Comparison of ENCODE assay signal across 12 cellular contexts in genomic region chr1:182185822-182186756, GRCh38.
DNase-seq lines count a peak whose midpoint lies in the region; FAIRE-seq and TF ChIP-seq lines count a peak whose summit lies in the region.
"Had no signal": no experiment of that assay in that cellular context is flagged by ENCODE, and none has a peak within 500 bp of the region (broad histone marks: within the 10 kb centered on the region; RNA-seq: fewer than 3 reads in every experiment).

No MANE protein-coding gene starts in this region.

- DNase-seq in Calu3: peak; percentile 37
- peak; percentile 84 for DNase-seq in NCI-H1048 (lab: John Stamatoyannopoulos, UW)
- DNase-seq in breast epithelium (ENCODE audit: low spot score in 2 of 2): no peak
- DNase-seq in germinal center (ENCODE audit: low spot score): no peak
- DNase-seq in stimulated activated CD4-positive, alpha-beta T cell treated with anti-CD3 and anti-CD28 coated beads, Interleukin-4, amount 100 ng/mL, for 1 hour: no peak
- no peak for DNase-seq in GM19239 (ENCODE audit: insufficient read length, low spot score)
- no peak for DNase-seq in NCI-H524 treated with DMSO at 0.1 percent for 48 hours (lab: John Stamatoyannopoulos, UW)
- DNase-seq: activated gamma-delta T cell treated with Interleukin-2 at 50 U/mL for 16 hours; gastrocnemius medialis; stimulated activated CD8-positive, alpha-beta memory T cell treated with anti-CD3 and anti-CD28 coated beads, Interleukin-4, amount 100 ng/mL, for 48 hours had no signal

- no peak overlapping the region for H3K27ac Mint-ChIP-seq in Calu3 (ENCODE audit: unreplicated experiment)
- H3K27ac Mint-ChIP-seq: T-helper 2 cell treated with Interferon-gamma antibody and Interleukin-4, amounts not matched to agents 5 μg/mL and 100 μg/mL, for 36 hours had no signal

- H3K4me3 ChIP-seq in breast epithelium: no peak overlapping the region
- H3K4me3 ChIP-seq in neural cell (ENCODE audit: low read length): peak overlapping the region; percentile 8
- H3K4me3 ChIP-seq: gastrocnemius medialis had no signal

- BruUV-seq in Calu3 (replicated peaks; lab: Mats Ljungman, UMichigan): no TSS peak

- H3K79me2 ChIP-seq in neural cell (replicated peaks; ENCODE audit: insufficient read depth, low read length): no peaks in the 10 kb centered on the region

- no peak for TF ChIP-seq POLR2A in breast epithelium (IDR thresholded peaks at IDR 0.05)

- peaks cover 4% of the 10 kb centered on the region for H3K9me3 Mint-ChIP-seq in Calu3 (ENCODE audit: low read depth, unreplicated experiment)
- H3K9me3 Mint-ChIP-seq: T-helper 2 cell treated with Interferon-gamma antibody and Interleukin-4, amounts not matched to agents 5 μg/mL and 100 μg/mL, for 36 hours had no signal

- H3K9ac ChIP-seq in neural cell (ENCODE audit: low read length): no peak overlapping the region

- H3K27me3 ChIP-seq in breast epithelium (no peaks in the 10 kb centered on the region), neural cell (ENCODE audit: insufficient read depth, low read depth, low read length) (no peaks in the 10 kb centered on the region)
- H3K27me3 ChIP-seq: gastrocnemius medialis had no signal

- H3K36me3 ChIP-seq in breast epithelium (no peaks in the 10 kb centered on the region), neural cell (ENCODE audit: insufficient read depth, low read length) (no peaks in the 10 kb centered on the region)
- H3K36me3 ChIP-seq: gastrocnemius medialis had no signal

- no peaks in the 10 kb centered on the region for H4K20me1 ChIP-seq in neural cell (ENCODE audit: insufficient read depth)

- no peaks in the 10 kb centered on the region for H3F3A ChIP-seq in neural cell (ENCODE audit: insufficient read depth, low read length, poor library complexity, severe bottlenecking)

- H3K36me3 Mint-ChIP-seq in Calu3 (ENCODE audit: insufficient read depth, unreplicated experiment): peaks cover 5% of the 10 kb centered on the region

- intact Hi-C loops in Calu3 (cut with micrococcal nuclease; ENCODE audit: unreplicated experiment) (loop anchor here (2.0 kb wide), 1 partner anchor 43 kb away; no protein-coding TSS in a partner anchor), breast epithelium (cut with DNase I; ENCODE audit: low total_unique reads) (no loop called here)

- no peak overlapping the region for H2AFZ ChIP-seq in neural cell (ENCODE audit: low read depth, low read length)

- H3K9me3 ChIP-seq in breast epithelium (no peaks in the 10 kb centered on the region), neural cell (ENCODE audit: low read length) (no peaks in the 10 kb centered on the region)
- H3K9me3 ChIP-seq: gastrocnemius medialis had no signal

- no peak for TF ChIP-seq CTCF in Calu3 (IDR thresholded peaks at IDR 0.05; ENCODE audit: unreplicated experiment)
- no peak for TF ChIP-seq CTCF in breast epithelium (IDR thresholded peaks at IDR 0.05)
- no peak for TF ChIP-seq CTCF in neural cell (IDR thresholded peaks at IDR 0.05; ENCODE audit: poor library complexity, severe bottlenecking)

- no peak overlapping the region for H3K4me3 Mint-ChIP-seq in Calu3 (ENCODE audit: low read depth, unreplicated experiment)
- H3K4me3 Mint-ChIP-seq: T-helper 2 cell treated with Interferon-gamma antibody and Interleukin-4, amounts not matched to agents 5 μg/mL and 100 μg/mL, for 36 hours had no signal

- no peak for FAIRE-seq in GM19239 (lab: Jason Lieb, UNC)

- no peak overlapping the region for H3K4me2 ChIP-seq in neural cell (ENCODE audit: low read length)

- H3K9me2 ChIP-seq in neural cell (ENCODE audit: insufficient read depth, low read length): no peaks in the 10 kb centered on the region

- CTCF ChIA-PET in Calu3 (lab: Charles Lee): interaction anchor here (0.6 to 1.0 kb wide), 4 partner anchors 43 to 211 kb away, joined by 3 to 7 read pairs (median 3); no protein-coding TSS in a partner anchor

- H3K27me3 Mint-ChIP-seq in Calu3 (ENCODE audit: unreplicated experiment): no peaks in the 10 kb centered on the region

- peaks cover 48% of the 10 kb centered on the region for H3K4me1 Mint-ChIP-seq in Calu3 (ENCODE audit: low read depth, unreplicated experiment)

- no peak for TF ChIP-seq RAD21 in neural cell (conservative IDR thresholded peaks at IDR 0.05)

- H3K4me1 ChIP-seq in breast epithelium: peaks cover 0 to 3% of the 10 kb centered on the region in 2 donors
- H3K4me1 ChIP-seq: gastrocnemius medialis had no signal

- no peak for TF ChIP-seq EP300 in neural cell (conservative IDR thresholded peaks at IDR 0.05; ENCODE audit: poor library complexity, severe bottlenecking)

- H3K27ac ChIP-seq in breast epithelium (peak overlapping the region; percentile 67 to 71), neural cell (ENCODE audit: low read length) (peak overlapping the region; percentile 47)
- H3K27ac ChIP-seq: gastrocnemius medialis had no signal

TF ChIP-seq in neural cell, 6 proteins besides CTCF, POLR2A, EP300 and RAD21:
- TF ChIP-seq SMC3 (conservative IDR thresholded peaks at IDR 0.05; ENCODE audit: poor library complexity) (no peak), MXI1 (conservative IDR thresholded peaks at IDR 0.05; ENCODE audit: poor library complexity, severe bottlenecking) (no peak), EZH2 (IDR thresholded peaks at IDR 0.05; ENCODE audit: borderline replicate concordance, insufficient read depth, low read length, poor library complexity, severe bottlenecking) (no peak), TAF1 (IDR thresholded peaks at IDR 0.05; ENCODE audit: low read depth) (no peak), POLR2AphosphoS5 (IDR thresholded peaks at IDR 0.05) (no peak)

Comparison
In these comparisons a context has a peak if more than half of its experiments do, and no peak if none do; other contexts are left out.
1. DNase-seq: peak in Calu3 (single experiment) and NCI-H1048 (single experiment); none in breast epithelium (0 of 2), germinal center (single experiment), stimulated activated CD4-positive, alpha-beta T cell treated with anti-CD3 and anti-CD28 coated beads, Interleukin-4, amount 100 ng/mL, for 1 hour (single experiment), GM19239 (single experiment) and NCI-H524 treated with DMSO at 0.1 percent for 48 hours (single experiment).